Comparison of ENCODE assay signal across 1 cellular context in the genomic region with DNA sequence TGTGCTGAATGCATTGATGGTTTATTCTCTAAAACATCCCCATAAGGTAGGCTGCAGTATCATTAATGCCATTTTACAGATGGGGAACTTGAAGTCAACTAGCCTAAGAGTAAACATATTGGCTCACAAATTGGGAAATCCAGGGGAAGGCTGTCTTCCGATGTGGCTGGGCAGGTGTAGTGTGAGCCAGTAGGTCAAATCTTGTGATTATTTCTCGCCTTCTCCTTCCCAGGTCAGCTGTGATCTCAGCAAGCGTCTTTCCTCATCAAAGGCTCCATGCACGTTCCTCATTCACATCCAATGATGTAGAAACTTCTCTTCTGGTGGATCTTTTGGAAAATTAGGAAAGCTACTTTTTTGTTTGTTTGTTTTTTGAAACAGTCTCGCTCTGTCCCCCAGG.
TF ChIP-seq lines count a peak whose summit lies in the region.

No MANE protein-coding gene starts in this region.

TF ChIP-seq in GM23338, 12 proteins besides CTCF, POLR2A, EP300 and RAD21:
- TF ChIP-seq, protein P1, sequence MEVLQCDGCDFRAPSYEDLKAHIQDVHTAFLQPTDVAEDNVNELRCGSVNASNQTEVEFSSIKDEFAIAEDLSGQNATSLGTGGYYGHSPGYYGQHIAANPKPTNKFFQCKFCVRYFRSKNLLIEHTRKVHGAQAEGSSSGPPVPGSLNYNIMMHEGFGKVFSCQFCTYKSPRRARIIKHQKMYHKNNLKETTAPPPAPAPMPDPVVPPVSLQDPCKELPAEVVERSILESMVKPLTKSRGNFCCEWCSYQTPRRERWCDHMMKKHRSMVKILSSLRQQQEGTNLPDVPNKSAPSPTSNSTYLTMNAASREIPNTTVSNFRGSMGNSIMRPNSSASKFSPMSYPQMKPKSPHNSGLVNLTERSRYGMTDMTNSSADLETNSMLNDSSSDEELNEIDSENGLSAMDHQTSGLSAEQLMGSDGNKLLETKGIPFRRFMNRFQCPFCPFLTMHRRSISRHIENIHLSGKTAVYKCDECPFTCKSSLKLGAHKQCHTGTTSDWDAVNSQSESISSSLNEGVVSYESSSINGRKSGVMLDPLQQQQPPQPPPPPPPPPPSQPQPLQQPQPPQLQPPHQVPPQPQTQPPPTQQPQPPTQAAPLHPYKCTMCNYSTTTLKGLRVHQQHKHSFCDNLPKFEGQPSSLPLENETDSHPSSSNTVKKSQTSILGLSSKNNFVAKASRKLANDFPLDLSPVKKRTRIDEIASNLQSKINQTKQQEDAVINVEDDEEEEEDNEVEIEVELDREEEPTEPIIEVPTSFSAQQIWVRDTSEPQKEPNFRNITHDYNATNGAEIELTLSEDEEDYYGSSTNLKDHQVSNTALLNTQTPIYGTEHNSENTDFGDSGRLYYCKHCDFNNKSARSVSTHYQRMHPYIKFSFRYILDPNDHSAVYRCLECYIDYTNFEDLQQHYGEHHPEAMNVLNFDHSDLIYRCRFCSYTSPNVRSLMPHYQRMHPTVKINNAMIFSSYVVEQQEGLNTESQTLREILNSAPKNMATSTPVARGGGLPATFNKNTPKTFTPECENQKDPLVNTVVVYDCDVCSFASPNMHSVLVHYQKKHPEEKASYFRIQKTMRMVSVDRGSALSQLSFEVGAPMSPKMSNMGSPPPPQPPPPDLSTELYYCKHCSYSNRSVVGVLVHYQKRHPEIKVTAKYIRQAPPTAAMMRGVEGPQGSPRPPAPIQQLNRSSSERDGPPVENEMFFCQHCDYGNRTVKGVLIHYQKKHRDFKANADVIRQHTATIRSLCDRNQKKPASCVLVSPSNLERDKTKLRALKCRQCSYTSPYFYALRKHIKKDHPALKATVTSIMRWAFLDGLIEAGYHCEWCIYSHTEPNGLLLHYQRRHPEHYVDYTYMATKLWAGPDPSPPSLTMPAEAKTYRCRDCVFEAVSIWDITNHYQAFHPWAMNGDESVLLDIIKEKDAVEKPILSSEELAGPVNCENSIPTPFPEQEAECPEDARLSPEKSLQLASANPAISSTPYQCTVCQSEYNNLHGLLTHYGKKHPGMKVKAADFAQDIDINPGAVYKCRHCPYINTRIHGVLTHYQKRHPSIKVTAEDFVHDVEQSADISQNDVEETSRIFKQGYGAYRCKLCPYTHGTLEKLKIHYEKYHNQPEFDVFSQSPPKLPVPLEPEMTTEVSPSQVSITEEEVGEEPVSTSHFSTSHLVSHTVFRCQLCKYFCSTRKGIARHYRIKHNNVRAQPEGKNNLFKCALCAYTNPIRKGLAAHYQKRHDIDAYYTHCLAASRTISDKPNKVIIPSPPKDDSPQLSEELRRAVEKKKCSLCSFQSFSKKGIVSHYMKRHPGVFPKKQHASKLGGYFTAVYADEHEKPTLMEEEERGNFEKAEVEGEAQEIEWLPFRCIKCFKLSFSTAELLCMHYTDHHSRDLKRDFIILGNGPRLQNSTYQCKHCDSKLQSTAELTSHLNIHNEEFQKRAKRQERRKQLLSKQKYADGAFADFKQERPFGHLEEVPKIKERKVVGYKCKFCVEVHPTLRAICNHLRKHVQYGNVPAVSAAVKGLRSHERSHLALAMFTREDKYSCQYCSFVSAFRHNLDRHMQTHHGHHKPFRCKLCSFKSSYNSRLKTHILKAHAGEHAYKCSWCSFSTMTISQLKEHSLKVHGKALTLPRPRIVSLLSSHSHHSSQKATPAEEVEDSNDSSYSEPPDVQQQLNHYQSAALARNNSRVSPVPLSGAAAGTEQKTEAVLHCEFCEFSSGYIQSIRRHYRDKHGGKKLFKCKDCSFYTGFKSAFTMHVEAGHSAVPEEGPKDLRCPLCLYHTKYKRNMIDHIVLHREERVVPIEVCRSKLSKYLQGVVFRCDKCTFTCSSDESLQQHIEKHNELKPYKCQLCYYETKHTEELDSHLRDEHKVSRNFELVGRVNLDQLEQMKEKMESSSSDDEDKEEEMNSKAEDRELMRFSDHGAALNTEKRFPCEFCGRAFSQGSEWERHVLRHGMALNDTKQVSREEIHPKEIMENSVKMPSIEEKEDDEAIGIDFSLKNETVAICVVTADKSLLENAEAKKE (CRISPR knock-in tag; IDR thresholded peaks at IDR 0.05), result no peak
- TF ChIP-seq, protein P2, sequence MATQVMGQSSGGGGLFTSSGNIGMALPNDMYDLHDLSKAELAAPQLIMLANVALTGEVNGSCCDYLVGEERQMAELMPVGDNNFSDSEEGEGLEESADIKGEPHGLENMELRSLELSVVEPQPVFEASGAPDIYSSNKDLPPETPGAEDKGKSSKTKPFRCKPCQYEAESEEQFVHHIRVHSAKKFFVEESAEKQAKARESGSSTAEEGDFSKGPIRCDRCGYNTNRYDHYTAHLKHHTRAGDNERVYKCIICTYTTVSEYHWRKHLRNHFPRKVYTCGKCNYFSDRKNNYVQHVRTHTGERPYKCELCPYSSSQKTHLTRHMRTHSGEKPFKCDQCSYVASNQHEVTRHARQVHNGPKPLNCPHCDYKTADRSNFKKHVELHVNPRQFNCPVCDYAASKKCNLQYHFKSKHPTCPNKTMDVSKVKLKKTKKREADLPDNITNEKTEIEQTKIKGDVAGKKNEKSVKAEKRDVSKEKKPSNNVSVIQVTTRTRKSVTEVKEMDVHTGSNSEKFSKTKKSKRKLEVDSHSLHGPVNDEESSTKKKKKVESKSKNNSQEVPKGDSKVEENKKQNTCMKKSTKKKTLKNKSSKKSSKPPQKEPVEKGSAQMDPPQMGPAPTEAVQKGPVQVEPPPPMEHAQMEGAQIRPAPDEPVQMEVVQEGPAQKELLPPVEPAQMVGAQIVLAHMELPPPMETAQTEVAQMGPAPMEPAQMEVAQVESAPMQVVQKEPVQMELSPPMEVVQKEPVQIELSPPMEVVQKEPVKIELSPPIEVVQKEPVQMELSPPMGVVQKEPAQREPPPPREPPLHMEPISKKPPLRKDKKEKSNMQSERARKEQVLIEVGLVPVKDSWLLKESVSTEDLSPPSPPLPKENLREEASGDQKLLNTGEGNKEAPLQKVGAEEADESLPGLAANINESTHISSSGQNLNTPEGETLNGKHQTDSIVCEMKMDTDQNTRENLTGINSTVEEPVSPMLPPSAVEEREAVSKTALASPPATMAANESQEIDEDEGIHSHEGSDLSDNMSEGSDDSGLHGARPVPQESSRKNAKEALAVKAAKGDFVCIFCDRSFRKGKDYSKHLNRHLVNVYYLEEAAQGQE (IDR thresholded peaks at IDR 0.05; ENCODE audit: unreplicated experiment), result no peak
- TF ChIP-seq, protein P3, sequence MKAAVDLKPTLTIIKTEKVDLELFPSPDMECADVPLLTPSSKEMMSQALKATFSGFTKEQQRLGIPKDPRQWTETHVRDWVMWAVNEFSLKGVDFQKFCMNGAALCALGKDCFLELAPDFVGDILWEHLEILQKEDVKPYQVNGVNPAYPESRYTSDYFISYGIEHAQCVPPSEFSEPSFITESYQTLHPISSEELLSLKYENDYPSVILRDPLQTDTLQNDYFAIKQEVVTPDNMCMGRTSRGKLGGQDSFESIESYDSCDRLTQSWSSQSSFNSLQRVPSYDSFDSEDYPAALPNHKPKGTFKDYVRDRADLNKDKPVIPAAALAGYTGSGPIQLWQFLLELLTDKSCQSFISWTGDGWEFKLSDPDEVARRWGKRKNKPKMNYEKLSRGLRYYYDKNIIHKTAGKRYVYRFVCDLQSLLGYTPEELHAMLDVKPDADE (IDR thresholded peaks at IDR 0.05), result no peak
- TF ChIP-seq JUNB (IDR thresholded peaks at IDR 0.05; ENCODE audit: unreplicated experiment), result no peak
- no peak for TF ChIP-seq STAT1 (IDR thresholded peaks at IDR 0.05; ENCODE audit: unreplicated experiment)
- no peak for TF ChIP-seq EZH2 (IDR thresholded peaks at IDR 0.05; ENCODE audit: low read depth, unreplicated experiment)
- no peak for TF ChIP-seq CREB1 (CRISPR knock-in tag; IDR thresholded peaks at IDR 0.05; ENCODE audit: low read depth)
- no peak for TF ChIP-seq ZNF114 (CRISPR knock-in tag; IDR thresholded peaks at IDR 0.05)
- no peak for TF ChIP-seq NANOG (IDR thresholded peaks at IDR 0.05; ENCODE audit: borderline replicate concordance)
- TF ChIP-seq POLR2AphosphoS5 (IDR thresholded peaks at IDR 0.05; ENCODE audit: low read depth), result no peak
- no peak for TF ChIP-seq ZNF331 (CRISPR knock-in tag; IDR thresholded peaks at IDR 0.05; ENCODE audit: low read depth)
- TF ChIP-seq EZH2phosphoT487 (IDR thresholded peaks at IDR 0.05; ENCODE audit: unreplicated experiment), result no peak
